23 cellular contexts compared by ENCODE assay signal in genomic region chr3:104032283-104032682, GRCh38.
DNase-seq lines count a peak whose midpoint lies in the region; ATAC-seq and TF ChIP-seq lines count a peak whose summit lies in the region.
"Had no signal": no experiment of that assay in that cellular context is flagged by ENCODE, and none has a peak within 500 bp of the region (broad histone marks: within the 10 kb centered on the region; RNA-seq: fewer than 3 reads in every experiment).

No MANE protein-coding gene starts in this region.

- H3K9me3 Mint-ChIP-seq in HFFc6, result 0 out of 2 replicates have a peak, but pooled peaks cover 3% of the 10 kb centered on the region

- DNase-seq in HFFc6 (peak; percentile 6), amniotic stem cell (lab: John Stamatoyannopoulos, UW) (peak; percentile 4), iPS DF 19.7 (ENCODE audit: low read depth, low spot score) (peak; percentile 28), retinal pigment epithelial cell (ENCODE audit: low read depth) (peak; percentile 67), Right ventricle myocardium inferior (ENCODE audit: missing footprints) (no peak), germinal center (ENCODE audit: low spot score) (no peak), Right ventricle myocardium superior (no peak)
- DNase-seq: activated CD4-positive, alpha-beta T cell treated with anti-CD3 and anti-CD28 coated beads, Interleukin-2, amount 50 U/mL, for 1 hour; activated naive CD4-positive, alpha-beta T cell treated with anti-CD3 and anti-CD28 coated beads, Interleukin-2, amount 50 U/mL, for 16 hours; aorta; CD4-positive, alpha-beta memory T cell; DMS 273 treated with DMSO at 0.1 percent for 48 hours; erythroblast; foreskin melanocyte; mammary epithelial cell; NCI-H1694; NCI-H2171; NCI-H526 treated with DMSO at 0.1 percent for 48 hours; psoas muscle; T-helper 9 cell; transverse colon; WERI-Rb-1 had no signal

- no peaks in the 10 kb centered on the region for H3K4me1 Mint-ChIP-seq in HFFc6 (ENCODE audit: low read depth)
- H3K4me1 Mint-ChIP-seq: CD4-positive, alpha-beta memory T cell had no signal

- H3K27ac Mint-ChIP-seq in HFFc6, result no peak overlapping the region
- H3K27ac Mint-ChIP-seq: CD4-positive, alpha-beta memory T cell had no signal

- H3K4me3 Mint-ChIP-seq in HFFc6, result no peak overlapping the region

- ATAC-seq in Right ventricle myocardium inferior, result no peak
- ATAC-seq in HG02763 (IDR thresholded peaks at IDR 0.05; ENCODE audit: unreplicated experiment), result no peak
- no peak for ATAC-seq in Right ventricle myocardium superior (ENCODE audit: poor library complexity)
- ATAC-seq: psoas muscle had no signal

- H3K4me3 ChIP-seq in retinal pigment epithelial cell (ENCODE audit: low read length), result no peak overlapping the region
- H3K4me3 ChIP-seq: psoas muscle, transverse colon had no signal

- intact Hi-C loops in Right ventricle myocardium inferior (cut with DNase I), result no loop called here
- intact Hi-C loops in Right ventricle myocardium superior (cut with DNase I), result no loop called here

- no peaks in the 10 kb centered on the region for H3K36me3 Mint-ChIP-seq in HFFc6 (ENCODE audit: low read depth)
- H3K36me3 Mint-ChIP-seq: CD4-positive, alpha-beta memory T cell had no signal

- TF ChIP-seq CTCF in HFFc6 (IDR thresholded peaks at IDR 0.05) (no peak), retinal pigment epithelial cell (conservative IDR thresholded peaks at IDR 0.05; ENCODE audit: low read depth, low read length) (no peak)

- H3K27me3 Mint-ChIP-seq in HFFc6 (ENCODE audit: insufficient read depth), result no peaks in the 10 kb centered on the region
- H3K27me3 Mint-ChIP-seq: CD4-positive, alpha-beta memory T cell had no signal

Comparison
In these comparisons a context has a peak if more than half of its experiments do, and no peak if none do; other contexts are left out.
1. DNase-seq: peak in HFFc6 (single experiment), amniotic stem cell (single experiment), iPS DF 19.7 (single experiment) and retinal pigment epithelial cell (single experiment); none in Right ventricle myocardium inferior (single experiment), germinal center (single experiment) and Right ventricle myocardium superior (single experiment).